ENCODE assay signal across 16 cellular contexts in genomic region chr6:165913676-165914570, GRCh38.
DNase-seq lines count a peak whose midpoint lies in the region; ATAC-seq, FAIRE-seq and TF ChIP-seq lines count a peak whose summit lies in the region.
"Had no signal": no experiment of that assay in that cellular context is flagged by ENCODE, and none has a peak within 500 bp of the region (broad histone marks: within the 10 kb centered on the region; RNA-seq: fewer than 3 reads in every experiment).

No MANE protein-coding gene starts in this region.

- H3K27me3 ChIP-seq in HepG2 (ENCODE audit: control insufficient read depth in 1 of 2, insufficient read depth in 2 of 2, low read length in 2 of 2): peaks cover 0 to 54% of the 10 kb centered on the region in 2 experiments; a peak in 4 of 5 replicates
- H3K27me3 ChIP-seq in right lobe of liver: no peaks in the 10 kb centered on the region
- peaks cover 0 to 6% of the 10 kb centered on the region in 2 experiments for H3K27me3 ChIP-seq in mesenchymal stem cell (ENCODE audit: control insufficient read depth in 1 of 2, insufficient read depth in 1 of 2, low read length in 2 of 2)
- H3K27me3 ChIP-seq: BLaER1 treated with 17β-estradiol and CSF1 and Interleukin-3, amounts not matched to agents 10 nM and 100 nM had no signal

- H3K9ac ChIP-seq in HepG2 (ENCODE audit: insufficient read depth, low read depth, low read length) (no peak overlapping the region), mesenchymal stem cell (ENCODE audit: low read length) (no peak overlapping the region)
- H3K9ac ChIP-seq: BLaER1 treated with 17β-estradiol and CSF1 and Interleukin-3, amounts not matched to agents 10 nM and 100 nM had no signal

- H3K36me3 ChIP-seq in HepG2 (replicated peaks in 1 of 2; ENCODE audit: control insufficient read depth in 1 of 2, insufficient read depth in 2 of 2, low read length in 2 of 2) (no peaks in the 10 kb centered on the region), right lobe of liver (no peaks in the 10 kb centered on the region), mesenchymal stem cell (ENCODE audit: control insufficient read depth in 1 of 2, insufficient read depth in 2 of 2, low read depth in 1 of 2, low read length in 2 of 2) (no peaks in the 10 kb centered on the region)
- H3K36me3 ChIP-seq: BLaER1 treated with 17β-estradiol and CSF1 and Interleukin-3, amounts not matched to agents 10 nM and 100 nM had no signal

- POLR2A ChIA-PET in HepG2 (lab: Yijun Ruan, JAX): no interaction called here

- intact Hi-C loops in HepG2 (cut with micrococcal nuclease; ENCODE audit: unreplicated experiment) (no loop called here), right lobe of liver (cut with DNase I) (no loop called here)

- H3K4ac ChIP-seq in mesenchymal stem cell (ENCODE audit: low read depth in 1 of 2, low read length in 2 of 2): no peak overlapping the region

- no peak for TF ChIP-seq RAD21 in HepG2 (CRISPR knock-in tag; IDR thresholded peaks at IDR 0.05)

- no peaks in the 10 kb centered on the region for H4K20me1 ChIP-seq in HepG2 (ENCODE audit: insufficient read depth, low read length)
- H4K20me1 ChIP-seq: BLaER1 treated with 17β-estradiol and CSF1 and Interleukin-3, amounts not matched to agents 10 nM and 100 nM had no signal

- no TSS peak for BruUV-seq in HepG2 (replicated peaks; lab: Mats Ljungman, UMichigan)

- no peak overlapping the region for H3K23ac ChIP-seq in mesenchymal stem cell (ENCODE audit: low read length in 2 of 2)

- TF ChIP-seq CTCF in HepG2 (CRISPR knock-in tag; IDR thresholded peaks at IDR 0.05): no peak
- TF ChIP-seq CTCF in right lobe of liver (IDR thresholded peaks at IDR 0.05): no peak
- no peak for TF ChIP-seq CTCF in cardiac fibroblast (IDR thresholded peaks at IDR 0.05; ENCODE audit: low read depth, low read length)

- H3K27ac ChIP-seq in HepG2 (ENCODE audit: extremely low read length, insufficient read depth, low read length): no peak overlapping the region
- no peak overlapping the region for H3K27ac ChIP-seq in right lobe of liver
- H3K27ac ChIP-seq in mesenchymal stem cell (ENCODE audit: low read length, poor library complexity, severe bottlenecking): no peak overlapping the region
- H3K27ac ChIP-seq: BLaER1 treated with 17β-estradiol and CSF1 and Interleukin-3, amounts not matched to agents 10 nM and 100 nM had no signal

- H3K14ac ChIP-seq in mesenchymal stem cell (ENCODE audit: low read length in 2 of 2): no peak overlapping the region

- TF ChIP-seq EP300 in HepG2 (IDR thresholded peaks at IDR 0.05; ENCODE audit: low read depth in 2 of 2, low read length in 2 of 2) (no peak), HepG2 (CRISPR knock-in tag; IDR thresholded peaks at IDR 0.05; ENCODE audit: borderline replicate concordance) (no peak)

- CTCF ChIA-PET in HepG2 (lab: Yijun Ruan, JAX; ENCODE audit: low intra/inter-chr PET ratio, low total read pairs): no interaction called here

- no peak overlapping the region for H2BK12ac ChIP-seq in mesenchymal stem cell (ENCODE audit: low read length in 2 of 2)

- no peaks in the 10 kb centered on the region for H3K79me1 ChIP-seq in mesenchymal stem cell (replicated peaks; ENCODE audit: low read length, poor library complexity, severe bottlenecking)

- no peak for ATAC-seq in HepG2
- ATAC-seq in right lobe of liver: no peak
- no peak for ATAC-seq in esophagus mucosa
- no peak for ATAC-seq in HG02852 (IDR thresholded peaks at IDR 0.05; ENCODE audit: unreplicated experiment)
- ATAC-seq: CD8-positive, alpha-beta T cell had no signal

- 22% methylated on average over 8 of the region's 8 CpGs for WGBS in HepG2 (ENCODE audit: low lambda C conversion rate)
- 50% methylated on average over 8 of the region's 8 CpGs for WGBS in right lobe of liver (ENCODE audit: insufficient coverage, low coverage, low lambda C conversion rate, missing lambda C conversion rate)
- 86% methylated on average over 6 of the region's 8 CpGs for WGBS in mesenchymal stem cell

- no peak overlapping the region for H2AFZ ChIP-seq in HepG2 (ENCODE audit: low read length)
- no peak overlapping the region for H2AFZ ChIP-seq in mesenchymal stem cell (ENCODE audit: low read depth, low read length)

- H3K4me3 ChIP-seq in HepG2 (replicated peaks in 1 of 3; ENCODE audit: insufficient read depth in 1 of 3, low read depth in 2 of 3, low read length in 3 of 3) (no peak overlapping the region), right lobe of liver (no peak overlapping the region), cardiac fibroblast (replicated peaks in 1 of 2; ENCODE audit: low read depth in 2 of 2, low read length in 2 of 2) (no peak overlapping the region), mesenchymal stem cell (ENCODE audit: insufficient read depth in 1 of 2, low read depth in 1 of 2, low read length in 2 of 2) (no peak overlapping the region)
- H3K4me3 ChIP-seq: BLaER1 treated with 17β-estradiol and CSF1 and Interleukin-3, amounts not matched to agents 10 nM and 100 nM had no signal

- H2BK120ac ChIP-seq in mesenchymal stem cell (ENCODE audit: low read depth, low read length): no peak overlapping the region

- no peak overlapping the region for H2AK5ac ChIP-seq in mesenchymal stem cell (ENCODE audit: low read length, severe bottlenecking)

- DNase-seq in HepG2 (ENCODE audit: low spot score): no peak
- DNase-seq in right lobe of liver: no peak
- peak; percentile 5 to 47 for DNase-seq in cardiac fibroblast (ENCODE audit: low read depth in 2 of 2)
- peak; percentile 16 for DNase-seq in mesenchymal stem cell
- no peak for DNase-seq in AG08395 (ENCODE audit: low spot score)
- DNase-seq: 8988T; Calu3; CD8-positive, alpha-beta T cell; H9; KBM-7 had no signal

- no peak for FAIRE-seq in HepG2 (lab: Jason Lieb, UNC)
- FAIRE-seq: G401.6, GM12891, H1 had no signal

- no peak overlapping the region for H3K18ac ChIP-seq in mesenchymal stem cell (ENCODE audit: low read depth in 1 of 2, low read length in 2 of 2)

- in situ Hi-C loops in HepG2 (cut with HindIII; ENCODE audit: extremely low pct_ligation_motif_present, low pct_unique_long_range_greater_than_20kb): no loop called here

- no peak for TF ChIP-seq POLR2A in HepG2 (IDR thresholded peaks at IDR 0.05; ENCODE audit: insufficient read depth in 1 of 2, low read depth in 2 of 2, low read length in 2 of 2)
- TF ChIP-seq POLR2A in right lobe of liver (IDR thresholded peaks at IDR 0.05): no peak

- H2BK5ac ChIP-seq in mesenchymal stem cell (ENCODE audit: low read depth, low read length, poor library complexity, severe bottlenecking): no peak overlapping the region

- H2BK15ac ChIP-seq in mesenchymal stem cell (ENCODE audit: low read depth, poor library complexity, severe bottlenecking): no peak overlapping the region

- H4K91ac ChIP-seq in mesenchymal stem cell (ENCODE audit: low read length): no peak overlapping the region

- H3K4me2 ChIP-seq in HepG2 (ENCODE audit: low read depth, low read length) (no peak overlapping the region), mesenchymal stem cell (ENCODE audit: low read length, poor library complexity, severe bottlenecking) (no peak overlapping the region)
- H3K4me2 ChIP-seq: BLaER1 treated with 17β-estradiol and CSF1 and Interleukin-3, amounts not matched to agents 10 nM and 100 nM had no signal

- H4K8ac ChIP-seq in mesenchymal stem cell (ENCODE audit: low read length): no peak overlapping the region

- H3K9me3 ChIP-seq in HepG2 (ENCODE audit: low read length) (no peaks in the 10 kb centered on the region), right lobe of liver (no peaks in the 10 kb centered on the region), mesenchymal stem cell (ENCODE audit: control insufficient read depth, low read length) (no peaks in the 10 kb centered on the region)
- H3K9me3 ChIP-seq: BLaER1 treated with 17β-estradiol and CSF1 and Interleukin-3, amounts not matched to agents 10 nM and 100 nM had no signal

- H3K4me1 ChIP-seq in HepG2 (ENCODE audit: insufficient read depth, low read length) (no peaks in the 10 kb centered on the region), right lobe of liver (no peaks in the 10 kb centered on the region), mesenchymal stem cell (ENCODE audit: control insufficient read depth, insufficient read depth, low read depth, low read length) (peaks cover 4% of the 10 kb centered on the region)
- H3K4me1 ChIP-seq: BLaER1 treated with 17β-estradiol and CSF1 and Interleukin-3, amounts not matched to agents 10 nM and 100 nM had no signal

- no peaks in the 10 kb centered on the region for H3K79me2 ChIP-seq in HepG2 (ENCODE audit: insufficient read depth, low read length)

TF ChIP-seq in HepG2, 621 proteins besides CTCF, POLR2A, EP300 and RAD21:
- TF ChIP-seq TEAD2 (CRISPR knock-in tag; IDR thresholded peaks at IDR 0.05) (no peak), PPARG (CRISPR knock-in tag; conservative IDR thresholded peaks at IDR 0.05) (no peak), CREB1 (IDR thresholded peaks at IDR 0.05) (peak; percentile 65), CREB1 (CRISPR knock-in tag; IDR thresholded peaks at IDR 0.05) (no peak), HNRNPL (IDR thresholded peaks at IDR 0.05; ENCODE audit: low read depth, low read length) (no peak), MNT (IDR thresholded peaks at IDR 0.05) (0 out of 2 replicates have a peak, but pooled peaks have one; percentile 36), PHF20 (CRISPR knock-in tag; IDR thresholded peaks at IDR 0.05) (no peak), THYN1 (CRISPR knock-in tag; IDR thresholded peaks at IDR 0.05; ENCODE audit: borderline replicate concordance, low read depth) (no peak), ATF7 (IDR thresholded peaks at IDR 0.05) (peak; percentile 95), ATF7 (CRISPR knock-in tag; IDR thresholded peaks at IDR 0.05) (no peak)

Comparison
In these comparisons a context has a peak if more than half of its experiments do, and no peak if none do; other contexts are left out.
1. DNase-seq: peak in cardiac fibroblast (2 of 2) and mesenchymal stem cell (single experiment); none in HepG2 (single experiment), right lobe of liver (0 of 3) and AG08395 (single experiment).